Comparison of ENCODE assay signal across 17 cellular contexts in genomic region chr15:94298359-94298758, GRCh38.
DNase-seq lines count a peak whose midpoint lies in the region; ATAC-seq, FAIRE-seq and TF ChIP-seq lines count a peak whose summit lies in the region.
"Had no signal": no experiment of that assay in that cellular context is flagged by ENCODE, and none has a peak within 500 bp of the region (broad histone marks: within the 10 kb centered on the region; RNA-seq: fewer than 3 reads in every experiment).

No MANE protein-coding gene starts in this region.

- H3K9me3 ChIP-seq in stomach, result no peaks in the 10 kb centered on the region
- H3K9me3 ChIP-seq: heart right ventricle, Peyer's patch, suprapubic skin had no signal

- peak overlapping the region; percentile 46 to 48 for H3K4me3 Mint-ChIP-seq in stimulated activated naive CD8-positive, alpha-beta T cell treated with anti-CD3 and anti-CD28 coated beads, Interleukin-15, amount 100 ng/mL, for 72 hours
- peak overlapping the region; percentile 65 to 77 (median 72) for H3K4me3 Mint-ChIP-seq in immature natural killer cell

- H3K36me3 Mint-ChIP-seq in immature natural killer cell, result peaks cover 27 to 42% (median 39%) of the 10 kb centered on the region in 3 donors

- H3K9me3 Mint-ChIP-seq in stimulated activated naive CD8-positive, alpha-beta T cell treated with anti-CD3 and anti-CD28 coated beads, Interleukin-15, amount 100 ng/mL, for 72 hours, result peaks cover 9 to 11% of the 10 kb centered on the region in 2 donors
- H3K9me3 Mint-ChIP-seq in immature natural killer cell, result no peaks in the 10 kb centered on the region

- no peak for TF ChIP-seq EP300 in stomach (IDR thresholded peaks at IDR 0.05)

- peaks cover 0 to 23% (median 12%) of the 10 kb centered on the region in 4 donors for H3K4me1 ChIP-seq in stomach
- H3K4me1 ChIP-seq: suprapubic skin had no signal

- peaks cover 0 to under 1% (median 0%) of the 10 kb centered on the region in 4 donors for H3K36me3 ChIP-seq in stomach
- H3K36me3 ChIP-seq: heart right ventricle, Peyer's patch, suprapubic skin had no signal

- no peak for FAIRE-seq in GM12892 (lab: Jason Lieb, UNC)

- no peak for DNase-seq in stimulated activated naive CD8-positive, alpha-beta T cell treated with anti-CD3 and anti-CD28 coated beads, Interleukin-15, amount 100 ng/mL, for 72 hours
- DNase-seq in stimulated activated naive CD8-positive, alpha-beta T cell treated with anti-CD3 and anti-CD28 coated beads, Interleukin-15, Interleukin-2, amounts not matched to agents 100 U/mL and 50 U/mL, for 24 hours, result no peak
- DNase-seq in RPMI7951 (ENCODE audit: low read depth), result peak; percentile 80
- no peak for DNase-seq in immature natural killer cell
- DNase-seq in stomach, result no peak
- no peak for DNase-seq in GM12892 (ENCODE audit: insufficient read length)
- no peak for DNase-seq in coronary artery (ENCODE audit: low spot score)
- DNase-seq: activated effector memory CD4-positive, alpha-beta T cell treated with Interleukin-2 at 50 U/mL for 16 hours; aorta; heart right ventricle; naive thymus-derived CD8-positive, alpha-beta T cell; NCI-H1105; NCI-H748 treated with DMSO at 0.1 percent for 48 hours; Peyer's patch; stimulated activated CD4-positive, alpha-beta T cell treated with anti-CD3 and anti-CD28 coated beads, Interleukin-4, amount 100 ng/mL, for 1 hour had no signal

- peak overlapping the region in 3 of 5 donors; percentile 13 to 29 (median 28) for H3K27ac ChIP-seq in stomach
- H3K27ac ChIP-seq in coronary artery, result no peak overlapping the region
- H3K27ac ChIP-seq: suprapubic skin had no signal

- no peak for TF ChIP-seq CTCF in stomach (IDR thresholded peaks at IDR 0.05)
- TF ChIP-seq CTCF in coronary artery (IDR thresholded peaks at IDR 0.05), result no peak

- H3K27me3 Mint-ChIP-seq in stimulated activated naive CD8-positive, alpha-beta T cell treated with anti-CD3 and anti-CD28 coated beads, Interleukin-15, amount 100 ng/mL, for 72 hours, result no peaks in the 10 kb centered on the region
- peaks cover 2 to 7% (median 3%) of the 10 kb centered on the region in 3 donors for H3K27me3 Mint-ChIP-seq in immature natural killer cell (ENCODE audit: low read depth in 3 of 3)
- H3K27me3 Mint-ChIP-seq: naive thymus-derived CD8-positive, alpha-beta T cell had no signal

- no peak for ATAC-seq in stimulated activated naive CD8-positive, alpha-beta T cell treated with anti-CD3 and anti-CD28 coated beads, Interleukin-15, amount 100 ng/mL, for 72 hours
- no peak for ATAC-seq in stimulated activated naive CD8-positive, alpha-beta T cell treated with anti-CD3 and anti-CD28 coated beads, Interleukin-15, Interleukin-2, amounts not matched to agents 100 U/mL and 50 U/mL, for 24 hours
- no peak for ATAC-seq in GM18511 (IDR thresholded peaks at IDR 0.05; ENCODE audit: unreplicated experiment)
- ATAC-seq: heart right ventricle had no signal

- intact Hi-C loops in stomach (cut with DNase I; ENCODE audit: low total_unique reads), result no loop called here

- no peak overlapping the region for H3K27ac Mint-ChIP-seq in stimulated activated naive CD8-positive, alpha-beta T cell treated with anti-CD3 and anti-CD28 coated beads, Interleukin-15, amount 100 ng/mL, for 72 hours
- H3K27ac Mint-ChIP-seq in immature natural killer cell, result peak overlapping the region; percentile 86 to 98 (median 95)

- no peak overlapping the region for H3K4me3 ChIP-seq in stomach
- no peak overlapping the region for H3K4me3 ChIP-seq in coronary artery
- H3K4me3 ChIP-seq: heart right ventricle, Peyer's patch, suprapubic skin had no signal

- H3K4me1 Mint-ChIP-seq in stimulated activated naive CD8-positive, alpha-beta T cell treated with anti-CD3 and anti-CD28 coated beads, Interleukin-15, amount 100 ng/mL, for 72 hours, result peaks cover 51% of the 10 kb centered on the region
- H3K4me1 Mint-ChIP-seq in immature natural killer cell, result peaks cover 93 to 98% of the 10 kb centered on the region in 2 donors

- TF ChIP-seq POLR2A in stomach (IDR thresholded peaks at IDR 0.05) (no peak), GM12892 (IDR thresholded peaks at IDR 0.05; ENCODE audit: low read depth, low read length) (no peak)

- no peaks in the 10 kb centered on the region for H3K27me3 ChIP-seq in stomach
- H3K27me3 ChIP-seq: Peyer's patch, suprapubic skin had no signal

- 89 to 97% (median 94%) methylated on average over 9 of the region's 9 CpGs for WGBS in stomach, 5 donors

Comparison
In these comparisons a context has a peak if more than half of its experiments do, and no peak if none do; other contexts are left out.
1. H3K27ac Mint-ChIP-seq: peak in immature natural killer cell (6 of 6); none in stimulated activated naive CD8-positive, alpha-beta T cell treated with anti-CD3 and anti-CD28 coated beads, Interleukin-15, amount 100 ng/mL, for 72 hours (0 of 2).
2. H3K27ac ChIP-seq: peak in stomach (3 of 5); none in coronary artery (0 of 2).